2 cellular contexts compared by ENCODE assay signal in genomic region chr12:14868916-14869315, GRCh38.
TF ChIP-seq lines count a peak whose summit lies in the region.

No MANE protein-coding gene starts in this region.

TF ChIP-seq in HCT116, 20 proteins besides CTCF, POLR2A, EP300 and RAD21:
- TF ChIP-seq SIN3A (IDR thresholded peaks at IDR 0.05; ENCODE audit: low read depth) (no peak), EZH2phosphoT487 (IDR thresholded peaks at IDR 0.05; ENCODE audit: borderline replicate concordance) (no peak), REST (IDR thresholded peaks at IDR 0.05; ENCODE audit: low read depth) (no peak)

TF ChIP-seq in K562, 482 proteins besides CTCF, POLR2A, EP300 and RAD21:
- TF ChIP-seq MAFG (tag; conservative IDR thresholded peaks at IDR 0.05) (0 out of 2 replicates have a peak, but pooled peaks have one; percentile 12), ZNF239 (CRISPR knock-in tag; IDR thresholded peaks at IDR 0.05) (no peak)
